In the genomic region with DNA sequence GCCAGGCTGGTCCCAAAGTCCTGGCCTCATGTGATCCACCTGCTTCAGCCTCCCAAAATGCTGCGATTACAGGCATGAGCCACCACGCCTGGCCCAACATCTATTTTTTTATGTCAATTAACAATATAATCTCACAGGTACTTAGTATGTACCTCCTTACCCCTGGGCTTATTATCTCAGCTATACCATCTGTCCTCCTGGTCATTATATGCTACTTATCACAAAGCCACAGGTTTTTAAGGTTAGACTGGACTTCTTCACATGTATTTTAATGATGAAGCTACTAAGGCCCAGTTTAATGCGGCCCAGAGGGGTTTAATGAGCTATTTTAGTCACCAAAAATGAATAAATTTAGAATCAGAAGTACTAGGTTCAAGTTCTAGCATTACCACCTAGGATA, we compare ENCODE assay signal across 15 cellular contexts.
"Had no signal": no experiment of that assay in that cellular context is flagged by ENCODE, and none has a peak within 500 bp of the region (broad histone marks: within the 10 kb centered on the region; RNA-seq: fewer than 3 reads in every experiment).

No MANE protein-coding gene starts in this region.

- ATAC-seq: left lung; stimulated activated naive CD8-positive, alpha-beta T cell treated with anti-CD3 and anti-CD28 coated beads, Interleukin-15, amount 100 ng/mL, for 72 hours had no signal

- H3K4me3 ChIP-seq: coronary artery, left lung, ovary, SK-N-MC, testis had no signal

- H3K27ac Mint-ChIP-seq: nephron progenitor cell had no signal

- DNase-seq: activated CD4-positive, CD25-positive, alpha-beta regulatory T cell treated with anti-CD3 and anti-CD28 coated beads, Interleukin-2, amount 50 U/mL, for 72 hours; activated naive CD4-positive, alpha-beta T cell; central memory CD4-positive, alpha-beta T cell; effector CD4-positive, alpha-beta T cell; islet precursor cell; mesenchymal stem cell; nephron progenitor cell; ovary; stimulated activated CD4-positive, alpha-beta T cell treated with anti-CD3 and anti-CD28 coated beads, Interleukin-4, amount 100 ng/mL, for 24 hours; stimulated activated naive CD8-positive, alpha-beta T cell treated with anti-CD3 and anti-CD28 coated beads, Interleukin-15, amount 100 ng/mL, for 72 hours; T-helper 9 cell; testis had no signal

- H3K9me3 ChIP-seq: left lung, ovary, testis had no signal

- H3K27me3 Mint-ChIP-seq: stimulated activated naive CD8-positive, alpha-beta T cell treated with anti-CD3 and anti-CD28 coated beads, Interleukin-15, amount 100 ng/mL, for 72 hours had no signal

- H3K27ac ChIP-seq: coronary artery, left lung, ovary, SK-N-MC, testis had no signal

- H3K36me3 ChIP-seq: ovary had no signal

- H3K27me3 ChIP-seq: left lung, ovary, testis had no signal

- H3K9me3 Mint-ChIP-seq: nephron progenitor cell; stimulated activated naive CD8-positive, alpha-beta T cell treated with anti-CD3 and anti-CD28 coated beads, Interleukin-15, amount 100 ng/mL, for 72 hours had no signal
